Comparison of ENCODE assay signal across 17 cellular contexts in genomic region chr4:87419578-87420249, GRCh38. TPM values are rescaled to one million over a fixed set of nuclear protein-coding genes. Genes with fewer than 3 reads are reported as not detected.
A peak's percentile ranks its signal among the peaks of the same experiment; 100 is the strongest.
DNase-seq lines count a peak whose midpoint lies in the region; ATAC-seq and TF ChIP-seq lines count a peak whose summit lies in the region.
"Had no signal": no experiment of that assay in that cellular context is flagged by ENCODE, and none has a peak within 500 bp of the region (broad histone marks: within the 10 kb centered on the region; RNA-seq: fewer than 3 reads in every experiment).

No MANE protein-coding gene starts in this region.

- ATAC-seq in CD8-positive, alpha-beta T cell = no peak
- ATAC-seq in mucosa of descending colon (peak; percentile 31), HG03342 (IDR thresholded peaks at IDR 0.05; ENCODE audit: unreplicated experiment) (no peak), GM19395 (IDR thresholded peaks at IDR 0.05; ENCODE audit: unreplicated experiment) (no peak)
- ATAC-seq: Right ventricle myocardium inferior had no signal

- H3K36me3 ChIP-seq in CD8-positive, alpha-beta T cell (ENCODE audit: insufficient read depth, low read length) = no peaks in the 10 kb centered on the region
- no peaks in the 10 kb centered on the region for H3K36me3 ChIP-seq in mucosa of descending colon (ENCODE audit: low read depth)
- H3K36me3 ChIP-seq: BE2C, upper lobe of left lung had no signal

- H3K9me3 ChIP-seq in CD8-positive, alpha-beta T cell (ENCODE audit: low read length) = no peaks in the 10 kb centered on the region
- no peaks in the 10 kb centered on the region for H3K9me3 ChIP-seq in mucosa of descending colon
- H3K9me3 ChIP-seq: BE2C, upper lobe of left lung had no signal

- TF ChIP-seq CTCF in CD8-positive, alpha-beta T cell (IDR thresholded peaks at IDR 0.05) = no peak
- TF ChIP-seq CTCF in LNCaP clone FGC (IDR thresholded peaks at IDR 0.05; ENCODE audit: control insufficient read depth, extremely low read depth, insufficient read depth) (no peak), choroid plexus epithelial cell (conservative IDR thresholded peaks at IDR 0.05; ENCODE audit: low read depth, low read length) (no peak), mucosa of descending colon (IDR thresholded peaks at IDR 0.05) (no peak)

- no peaks in the 10 kb centered on the region for H3K27me3 ChIP-seq in CD8-positive, alpha-beta T cell (ENCODE audit: insufficient read depth, low read length)
- H3K27me3 ChIP-seq: BE2C, upper lobe of left lung had no signal

- peaks cover 10% of the 10 kb centered on the region for H3K36me3 Mint-ChIP-seq in CD8-positive, alpha-beta T cell

- DNase-seq in CD8-positive, alpha-beta T cell = no peak
- DNase-seq in LNCaP clone FGC (ENCODE audit: low read depth) (peak; percentile 94), choroid plexus epithelial cell (ENCODE audit: low read depth) (peak; percentile 43), mucosa of descending colon (no peak), NCI-H1048 (lab: John Stamatoyannopoulos, UW) (no peak)
- DNase-seq in stimulated activated CD4-positive, alpha-beta T cell treated with anti-CD3 and anti-CD28 coated beads, Interleukin-4, amount 100 ng/mL, for 4 hours = no peak
- DNase-seq: BE2C; GDM1; KBM-7; midbrain; NCI-H1436 treated with DMSO at 0.1 percent for 48 hours; NCI-H774; stimulated activated CD8-positive, alpha-beta memory T cell treated with anti-CD3 and anti-CD28 coated beads, Interleukin-4, amount 100 ng/mL, for 48 hours; upper lobe of left lung had no signal

- no peaks in the 10 kb centered on the region for H3K27me3 Mint-ChIP-seq in CD8-positive, alpha-beta T cell (ENCODE audit: low read depth)

- no peak overlapping the region for H3K27ac ChIP-seq in CD8-positive, alpha-beta T cell (ENCODE audit: low read depth, low read length)
- H3K27ac ChIP-seq: upper lobe of left lung had no signal

- no peak overlapping the region for H3K4me3 ChIP-seq in CD8-positive, alpha-beta T cell (ENCODE audit: low read depth, low read length)
- H3K4me3 ChIP-seq in LNCaP clone FGC (ENCODE audit: low read depth, low read length) (0 out of 2 replicates have a peak overlapping the region, but pooled peaks have one; percentile 14), choroid plexus epithelial cell (ENCODE audit: low read depth, low read length) (no peak overlapping the region), mucosa of descending colon (no peak overlapping the region)
- H3K4me3 ChIP-seq: upper lobe of left lung had no signal

- H3K4me3 Mint-ChIP-seq in CD8-positive, alpha-beta T cell = no peak overlapping the region

- peaks cover 18% of the 10 kb centered on the region for H3K4me1 ChIP-seq in CD8-positive, alpha-beta T cell (ENCODE audit: insufficient read depth, low read length)
- peaks cover 45% of the 10 kb centered on the region for H3K4me1 ChIP-seq in mucosa of descending colon (ENCODE audit: low read depth)

- H3K9me3 Mint-ChIP-seq in CD8-positive, alpha-beta T cell = no peaks in the 10 kb centered on the region

- intact Hi-C loops in CD8-positive, alpha-beta T cell (cut with DNase I, micrococcal nuclease) = loop anchor here (5.0 to 10.0 kb wide), 7 partner anchors 45 to 1405 kb away; partner anchors contain the start of genes HERC5 (in 1 of the 2) and PPM1K (in 1 of the 2)
- intact Hi-C loops in mucosa of descending colon (cut with DNase I, micrococcal nuclease) = no loop called here

- peak overlapping the region; percentile 60 for H3K27ac Mint-ChIP-seq in CD8-positive, alpha-beta T cell

- POLR2A ChIA-PET in CD8-positive, alpha-beta T cell (lab: Charles Lee) = interaction anchor here (1.0 to 2.2 kb wide), 3 partner anchors 25 to 200 kb away, joined by 3 to 5 read pairs (median 3); partner anchors contain the start of gene HSD17B11

- CTCF ChIA-PET in CD8-positive, alpha-beta T cell (lab: Charles Lee) = interaction anchor here (0.8 to 4.1 kb wide), 4 partner anchors 8 to 45 kb away, joined by 3 to 26 read pairs (median 4); partner anchors contain the start of gene HSD17B11

- peaks cover 26% of the 10 kb centered on the region for H3K4me1 Mint-ChIP-seq in CD8-positive, alpha-beta T cell (ENCODE audit: low read depth)

RNA-seq across cellular contexts. Expression of gene NUDT9, which starts 2.7 kb away (rescaled TPM):
- total RNA-seq in CD8-positive, alpha-beta T cell = 1 to 10 TPM; 4.9 to 6.4 TPM
- total RNA-seq in mucosa of descending colon = 10 to 100 TPM; 32.5 to 35.8 (median 32.8) TPM

RNA-seq across cellular contexts. Expression of gene HSD17B11, which starts 28.7 kb away (rescaled TPM):
- 10 to 100 TPM; 38.8 to 42.4 TPM for total RNA-seq in CD8-positive, alpha-beta T cell
- total RNA-seq in mucosa of descending colon = 100 to 1,000 TPM; 142 to 252 (median 250) TPM

Comparison
In these comparisons a context has a peak if more than half of its experiments do, and no peak if none do; other contexts are left out.
1. DNase-seq: peak in LNCaP clone FGC (single experiment) and choroid plexus epithelial cell (single experiment); none in CD8-positive, alpha-beta T cell (0 of 7), mucosa of descending colon (0 of 3), NCI-H1048 (single experiment) and stimulated activated CD4-positive, alpha-beta T cell treated with anti-CD3 and anti-CD28 coated beads, Interleukin-4, amount 100 ng/mL, for 4 hours (0 of 2).
2. RNA of gene NUDT9, which starts 2.7 kb away (total RNA-seq): 32.5 to 35.8 TPM in mucosa of descending colon; 4.9 to 6.4 TPM in CD8-positive, alpha-beta T cell; every median in the first group is over 4 times any median in the second.
3. intact Hi-C loops: an anchor here in CD8-positive, alpha-beta T cell (5.0 to 10.0 kb wide); none called in mucosa of descending colon.